In genomic region chr9:73565026-73565425, GRCh38 we compare ENCODE assay signal across 20 cellular contexts.
DNase-seq lines count a peak whose midpoint lies in the region; ATAC-seq lines count a peak whose summit lies in the region.
"Had no signal": no experiment of that assay in that cellular context is flagged by ENCODE, and none has a peak within 500 bp of the region (broad histone marks: within the 10 kb centered on the region; RNA-seq: fewer than 3 reads in every experiment).

No MANE protein-coding gene starts in this region.

- no peak overlapping the region for H3K27ac Mint-ChIP-seq in activated CD4-positive, alpha-beta memory T cell treated with anti-CD3 and anti-CD28 coated beads for 36 hours
- H3K27ac Mint-ChIP-seq: B cell; CD4-positive, alpha-beta T cell had no signal

- H3K27me3 Mint-ChIP-seq in activated CD4-positive, alpha-beta memory T cell treated with anti-CD3 and anti-CD28 coated beads for 36 hours, result no peaks in the 10 kb centered on the region
- H3K27me3 Mint-ChIP-seq: B cell; CD4-positive, alpha-beta T cell had no signal

- intact Hi-C loops in activated CD4-positive, alpha-beta memory T cell treated with anti-CD3 and anti-CD28 coated beads for 36 hours (cut with micrococcal nuclease), result no loop called here

- H3K36me3 Mint-ChIP-seq in activated CD4-positive, alpha-beta memory T cell treated with anti-CD3 and anti-CD28 coated beads for 36 hours, result no peaks in the 10 kb centered on the region

- POLR2A ChIA-PET in activated CD4-positive, alpha-beta memory T cell treated with anti-CD3 and anti-CD28 coated beads for 36 hours (lab: Charles Lee), result no interaction called here

- ATAC-seq in HG02763 (IDR thresholded peaks at IDR 0.05; ENCODE audit: unreplicated experiment), result no peak
- ATAC-seq: HCT116, Panc1, SK-N-SH treated with all-trans-retinoic acid at 6 μM for 48 hours had no signal

- H3K4me3 Mint-ChIP-seq in activated CD4-positive, alpha-beta memory T cell treated with anti-CD3 and anti-CD28 coated beads for 36 hours, result no peak overlapping the region
- H3K4me3 Mint-ChIP-seq: B cell; CD4-positive, alpha-beta T cell had no signal

- CTCF ChIA-PET in activated CD4-positive, alpha-beta memory T cell treated with anti-CD3 and anti-CD28 coated beads for 36 hours (lab: Charles Lee), result no interaction called here

- DNase-seq in NCI-H226 (peak; percentile 16), astrocyte of the hippocampus (ENCODE audit: low read depth, low spot score) (peak; percentile 82), medulla oblongata (ENCODE audit: extremely low spot score) (peak; percentile 9), stromal cell of bone marrow (ENCODE audit: low read depth) (peak; percentile 18), iPS-NIHi11 (ENCODE audit: low spot score) (no peak)
- no peak for DNase-seq in activated CD4-positive, alpha-beta memory T cell treated with anti-CD3 and anti-CD28 coated beads for 36 hours
- DNase-seq: Calu3; CD4-positive, alpha-beta T cell; DMS79 treated with DMSO at 0.1 percent for 48 hours; KBM-7; NCI-H1048; NCI-H1436 treated with DMSO at 0.1 percent for 48 hours; NCI-H2081; NCI-H524; Right ventricle myocardium superior had no signal

- no peaks in the 10 kb centered on the region for H3K4me1 Mint-ChIP-seq in activated CD4-positive, alpha-beta memory T cell treated with anti-CD3 and anti-CD28 coated beads for 36 hours (ENCODE audit: low read depth)
- H3K4me1 Mint-ChIP-seq: B cell had no signal

- peaks cover 3% of the 10 kb centered on the region for H3K9me3 Mint-ChIP-seq in activated CD4-positive, alpha-beta memory T cell treated with anti-CD3 and anti-CD28 coated beads for 36 hours

Comparison
In these comparisons a context has a peak if more than half of its experiments do, and no peak if none do; other contexts are left out.
1. DNase-seq: peak in NCI-H226 (single experiment), astrocyte of the hippocampus (single experiment), medulla oblongata (single experiment) and stromal cell of bone marrow (single experiment); none in activated CD4-positive, alpha-beta memory T cell treated with anti-CD3 and anti-CD28 coated beads for 36 hours (single experiment) and iPS-NIHi11 (single experiment).